ENCODE assay signal across 9 cellular contexts in the genomic region with DNA sequence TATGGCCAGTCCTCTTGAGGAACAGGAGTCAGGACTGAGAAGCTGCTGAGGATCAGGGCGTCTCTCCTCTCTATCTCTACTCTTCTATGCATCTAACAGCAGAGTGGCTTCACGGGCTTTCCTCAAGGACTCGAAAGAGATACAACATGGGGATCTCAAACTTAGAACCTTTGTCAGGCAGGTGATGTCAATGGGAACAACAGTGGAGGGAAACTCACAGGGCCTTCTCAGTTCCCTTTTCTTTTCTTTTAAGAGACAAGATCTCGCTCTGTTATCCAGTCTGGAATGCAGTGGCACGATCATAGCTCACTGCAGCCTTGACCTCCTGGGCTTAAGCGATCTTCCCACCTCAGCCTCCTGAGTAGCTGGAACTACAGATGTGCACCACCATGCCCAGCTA.
"Had no signal": no experiment of that assay in that cellular context is flagged by ENCODE, and none has a peak within 500 bp of the region (broad histone marks: within the 10 kb centered on the region; RNA-seq: fewer than 3 reads in every experiment).

No MANE protein-coding gene starts in this region.

- H3K4me2 ChIP-seq: GM23338 had no signal

- DNase-seq: H9, HCEC 1CT, KG1 had no signal

- H3K4me3 ChIP-seq: GM23338 had no signal

- H2AFZ ChIP-seq: GM23338 had no signal

- H3K4me3 Mint-ChIP-seq: GM23338, H9, IgD-negative memory B cell had no signal

- H3K36me3 Mint-ChIP-seq: IgD-negative memory B cell had no signal

- H3K27ac ChIP-seq: HL-60 had no signal

- H3K27ac Mint-ChIP-seq: GM23338, H9, IgD-negative memory B cell had no signal

- ATAC-seq: GM23338, HepG2 had no signal

- FAIRE-seq: H1, H54, HepG2 had no signal
